Comparison of ENCODE assay signal across 18 cellular contexts in genomic region chr20:61430228-61430624, GRCh38.
A peak's percentile ranks its signal among the peaks of the same experiment; 100 is the strongest.
DNase-seq lines count a peak whose midpoint lies in the region; ATAC-seq and TF ChIP-seq lines count a peak whose summit lies in the region.
"Had no signal": no experiment of that assay in that cellular context is flagged by ENCODE, and none has a peak within 500 bp of the region (broad histone marks: within the 10 kb centered on the region; RNA-seq: fewer than 3 reads in every experiment).

No MANE protein-coding gene starts in this region.

- peak overlapping the region; percentile 21 for H3K9ac ChIP-seq in neural cell (ENCODE audit: low read length)

- H3K4me2 ChIP-seq in neural cell (ENCODE audit: low read length), result no peak overlapping the region

- H3K9me3 ChIP-seq in RWPE2 (ENCODE audit: severe bottlenecking) (no peaks in the 10 kb centered on the region), neural cell (ENCODE audit: low read length) (no peaks in the 10 kb centered on the region)

- peak; percentile 29 for DNase-seq in COR-L47 (lab: John Stamatoyannopoulos, UW)
- DNase-seq in NCI-H1417 treated with DMSO at 0.1 percent for 48 hours (lab: John Stamatoyannopoulos, UW), result peak; percentile 63
- peak; percentile 58 for DNase-seq in RWPE2 (ENCODE audit: low spot score)
- DNase-seq in coronary artery (ENCODE audit: low spot score), result no peak
- no peak for DNase-seq in inferior parietal cortex (ENCODE audit: extremely low spot score)
- DNase-seq: C1 segment of cervical spinal cord, DMS79 treated with DMSO at 0.1 percent for 48 hours, H7, KG1, MV-4-11, NCI-H1436 treated with DMSO at 0.1 percent for 48 hours, NCI-H2081 treated with DMSO at 0.1 percent for 48 hours, NCI-H524, T-cell had no signal

- H3K27me3 ChIP-seq in RWPE2 (ENCODE audit: insufficient read depth, poor library complexity, severe bottlenecking), result no peaks in the 10 kb centered on the region
- no peaks in the 10 kb centered on the region for H3K27me3 ChIP-seq in neural cell (ENCODE audit: insufficient read depth, low read depth, low read length)

- H3K36me3 ChIP-seq in RWPE2 (ENCODE audit: low read depth) (no peaks in the 10 kb centered on the region), neural cell (ENCODE audit: insufficient read depth, low read length) (no peaks in the 10 kb centered on the region)

- peak; percentile 44 for TF ChIP-seq EP300 in neural cell (conservative IDR thresholded peaks at IDR 0.05; ENCODE audit: poor library complexity, severe bottlenecking)

- TF ChIP-seq CTCF in RWPE2 (IDR thresholded peaks at IDR 0.05; ENCODE audit: poor library complexity, severe bottlenecking), result no peak
- TF ChIP-seq CTCF in neural cell (IDR thresholded peaks at IDR 0.05; ENCODE audit: poor library complexity, severe bottlenecking), result no peak
- no peak for TF ChIP-seq CTCF in coronary artery (IDR thresholded peaks at IDR 0.05)

- no peak overlapping the region for H2AFZ ChIP-seq in neural cell (ENCODE audit: low read depth, low read length)

- ATAC-seq in RWPE2 (ENCODE audit: low read depth), result no peak
- no peak for ATAC-seq in HG02588 (IDR thresholded peaks at IDR 0.05; ENCODE audit: unreplicated experiment)
- ATAC-seq: Panc1, Right ventricle myocardium inferior, T-cell had no signal

- no peak overlapping the region for H3K4me3 ChIP-seq in RWPE2 (ENCODE audit: severe bottlenecking)
- H3K4me3 ChIP-seq in neural cell (ENCODE audit: low read length), result peak overlapping the region; percentile 26
- no peak overlapping the region for H3K4me3 ChIP-seq in coronary artery

- H3K79me2 ChIP-seq in neural cell (replicated peaks; ENCODE audit: insufficient read depth, low read length), result no peaks in the 10 kb centered on the region

- H3K27ac ChIP-seq in RWPE2 (ENCODE audit: poor library complexity, severe bottlenecking), result no peak overlapping the region
- H3K27ac ChIP-seq in neural cell (ENCODE audit: low read length), result peak overlapping the region; percentile 67
- H3K27ac ChIP-seq in coronary artery, result no peak overlapping the region

- no peaks in the 10 kb centered on the region for H3K9me2 ChIP-seq in neural cell (ENCODE audit: insufficient read depth, low read length)

- H3K4me1 ChIP-seq in RWPE2 (ENCODE audit: insufficient read depth, poor library complexity, severe bottlenecking), result peaks cover 4% of the 10 kb centered on the region

- TF ChIP-seq RAD21 in neural cell (conservative IDR thresholded peaks at IDR 0.05), result no peak

- H3F3A ChIP-seq in neural cell (ENCODE audit: insufficient read depth, low read length, poor library complexity, severe bottlenecking), result no peaks in the 10 kb centered on the region

- peaks cover 2% of the 10 kb centered on the region for H4K20me1 ChIP-seq in neural cell (ENCODE audit: insufficient read depth)

TF ChIP-seq in neural cell, 6 proteins besides CTCF, POLR2A, EP300 and RAD21:
- TF ChIP-seq REST (IDR thresholded peaks at IDR 0.05; ENCODE audit: borderline replicate concordance) (peak; percentile 77), POLR2AphosphoS5 (IDR thresholded peaks at IDR 0.05) (peak; percentile 74), TAF1 (IDR thresholded peaks at IDR 0.05; ENCODE audit: low read depth) (no peak), SMC3 (conservative IDR thresholded peaks at IDR 0.05; ENCODE audit: poor library complexity) (peak; percentile 16), MXI1 (conservative IDR thresholded peaks at IDR 0.05; ENCODE audit: poor library complexity, severe bottlenecking) (no peak), EZH2 (IDR thresholded peaks at IDR 0.05; ENCODE audit: borderline replicate concordance, insufficient read depth, low read length, poor library complexity, severe bottlenecking) (no peak)

Comparison
In these comparisons a context has a peak if more than half of its experiments do, and no peak if none do; other contexts are left out.
1. DNase-seq: peak in COR-L47 (single experiment), NCI-H1417 treated with DMSO at 0.1 percent for 48 hours (single experiment) and RWPE2 (single experiment); none in coronary artery (single experiment) and inferior parietal cortex (single experiment).